ENCODE assay signal across 27 cellular contexts in genomic region chr16:88899901-88900648, GRCh38. TPM values are rescaled to one million over a fixed set of nuclear protein-coding genes. Genes with fewer than 3 reads are reported as not detected.
"Had no signal": no experiment of that assay in that cellular context is flagged by ENCODE, and none has a peak within 500 bp of the region (broad histone marks: within the 10 kb centered on the region; RNA-seq: fewer than 3 reads in every experiment).

No MANE protein-coding gene starts in this region.

- H3K36me3 Mint-ChIP-seq: naive thymus-derived CD4-positive, alpha-beta T cell; type B pancreatic cell had no signal

- H3K4me1 ChIP-seq: colonic mucosa, gastroesophageal sphincter, thyroid gland, vagina had no signal

- H3K9me3 Mint-ChIP-seq: naive thymus-derived CD4-positive, alpha-beta T cell; nephron progenitor cell; stimulated activated naive B cell treated with anti-CD40 and anti-IgM and Interleukin-4, amounts not matched to agents 10 μg/mL and 1 μg/mL and 100 μg/mL, for 72 hours; type B pancreatic cell had no signal

- H3K4me1 Mint-ChIP-seq: naive thymus-derived CD4-positive, alpha-beta T cell had no signal

- H3K4me3 ChIP-seq: colonic mucosa, esophagus squamous epithelium, gastroesophageal sphincter, psoas muscle, suprapubic skin, thyroid gland, vagina had no signal

- H3K27me3 Mint-ChIP-seq: naive thymus-derived CD4-positive, alpha-beta T cell; stimulated activated naive B cell treated with anti-CD40 and anti-IgM and Interleukin-4, amounts not matched to agents 10 μg/mL and 1 μg/mL and 100 μg/mL, for 72 hours; type B pancreatic cell had no signal

- H3K4me3 Mint-ChIP-seq: naive thymus-derived CD4-positive, alpha-beta T cell; nephron progenitor cell; stimulated activated naive B cell treated with anti-CD40 and anti-IgM and Interleukin-4, amounts not matched to agents 10 μg/mL and 1 μg/mL and 100 μg/mL, for 72 hours; type B pancreatic cell had no signal

- H3K9me3 ChIP-seq: colonic mucosa, esophagus squamous epithelium, gastroesophageal sphincter, neutrophil, psoas muscle, suprapubic skin, thyroid gland, vagina had no signal

- H3K27me3 ChIP-seq: colonic mucosa, neutrophil, thyroid gland, vagina had no signal

- DNase-seq: colonic mucosa; dermis blood vessel endothelial cell; esophagus squamous epithelium; foreskin fibroblast; glutamatergic neuron; islet precursor cell; mesendoderm; naive thymus-derived CD4-positive, alpha-beta T cell; nephron progenitor cell; psoas muscle; retina; stimulated activated CD4-positive, alpha-beta T cell treated with anti-CD3 and anti-CD28 coated beads, Interleukin-2, amount 100 ng/mL, for 24 hours; stimulated activated CD4-positive, alpha-beta T cell treated with anti-CD3 and anti-CD28 coated beads, Interleukin-4, amount 100 ng/mL, for 4 hours; stimulated activated naive B cell treated with anti-CD40 and anti-IgM and Interleukin-4, amounts not matched to agents 10 μg/mL and 1 μg/mL and 100 μg/mL, for 72 hours; thyroid gland had no signal

- ATAC-seq: gastroesophageal sphincter; left lobe of liver; naive thymus-derived CD4-positive, alpha-beta T cell; psoas muscle; sciatic nerve; stimulated activated naive B cell treated with anti-CD40 and anti-IgM and Interleukin-4, amounts not matched to agents 10 μg/mL and 1 μg/mL and 100 μg/mL, for 72 hours had no signal

- H3K36me3 ChIP-seq: colonic mucosa, thyroid gland, vagina had no signal

- H3K27ac ChIP-seq: colonic mucosa, esophagus squamous epithelium, gastroesophageal sphincter, neutrophil, psoas muscle, suprapubic skin, thyroid gland, vagina had no signal

- H3K27ac Mint-ChIP-seq: naive thymus-derived CD4-positive, alpha-beta T cell; nephron progenitor cell; type B pancreatic cell had no signal

RNA-seq across cellular contexts. Expression of gene PABPN1L, which starts 33.6 kb away (rescaled TPM):
- total RNA-seq: colonic mucosa; dermis blood vessel endothelial cell; epithelial cell of proximal tubule; esophagus squamous epithelium; lung microvascular endothelial cell; mononuclear cell; naive thymus-derived CD4-positive, alpha-beta T cell; osteoblast; psoas muscle; sciatic nerve; skeletal muscle tissue; suprapubic skin; thyroid gland; vagina had no signal
- polyA plus RNA-seq: naive thymus-derived CD4-positive, alpha-beta T cell; psoas muscle had no signal
